In the genomic region with DNA sequence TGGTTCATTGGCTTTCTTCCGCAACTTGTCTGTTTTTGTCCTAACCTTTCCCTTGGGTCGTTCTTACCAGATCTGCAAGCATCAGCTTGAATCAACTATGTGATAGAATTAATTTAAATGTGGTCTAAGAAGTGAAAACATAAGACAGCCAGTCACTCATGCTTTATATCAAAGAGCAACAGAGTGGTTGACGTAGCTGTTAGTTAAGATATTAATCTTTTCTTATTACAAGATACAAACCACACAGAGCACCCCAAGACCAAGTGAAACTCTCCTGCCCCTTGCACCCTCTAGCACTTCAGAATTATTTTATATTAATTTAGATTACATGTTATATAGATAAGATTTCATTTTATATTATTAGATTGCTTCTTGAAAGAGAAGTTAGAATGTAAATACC, we compare ENCODE assay signal across 25 cellular contexts. TPM values are rescaled to one million over a fixed set of nuclear protein-coding genes. Genes with fewer than 3 reads are reported as not detected.
"Had no signal": no experiment of that assay in that cellular context is flagged by ENCODE, and none has a peak within 500 bp of the region (broad histone marks: within the 10 kb centered on the region; RNA-seq: fewer than 3 reads in every experiment).

No MANE protein-coding gene starts in this region.

- H3K4me1 ChIP-seq: Peyer's patch, SJCRH30 had no signal

- H3K36me3 ChIP-seq: brain microvascular endothelial cell, cardiac muscle cell, Peyer's patch, SJCRH30 had no signal

- H3K9ac ChIP-seq: KMS-11, SK-N-SH had no signal

- H3K27me3 ChIP-seq: brain microvascular endothelial cell, cardiac muscle cell, Peyer's patch, SJCRH30 had no signal

- DNase-seq: activated CD4-positive, alpha-beta T cell treated with anti-CD3 and anti-CD28 coated beads, Interleukin-2, amount 50 U/mL, for 48 hours; activated CD4-positive, CD25-positive, alpha-beta regulatory T cell; activated gamma-delta T cell; activated naive CD4-positive, alpha-beta T cell treated with anti-CD3 and anti-CD28 coated beads for 36 hours; activated T-cell treated with anti-CD3 and anti-CD28 coated beads for 4 hours; amygdala; brain microvascular endothelial cell; cerebellar nuclear complex; NCI-H1092; NCI-H1417 treated with DMSO at 0.1 percent for 48 hours; NCI-H1694; NCI-H2029; NCI-H524; Peyer's patch; Right ventricle myocardium superior; SJCRH30; SK-N-SH; T-helper 1 cell had no signal

- H3K27me3 Mint-ChIP-seq: activated CD4-positive, alpha-beta T cell treated with anti-CD3 and anti-CD28 coated beads, Interleukin-2, amount 10 ng/mL, durations not matched to agents 24 days and 14 days; activated naive CD8-positive, alpha-beta T cell had no signal

- H3K9me3 ChIP-seq: Peyer's patch, SJCRH30, SK-N-SH had no signal

- H3K4me2 ChIP-seq: KMS-11, SK-N-SH had no signal

- H3K4me3 ChIP-seq: cardiac muscle cell, Peyer's patch, SJCRH30 had no signal

- H3K27ac Mint-ChIP-seq: activated naive CD8-positive, alpha-beta T cell had no signal

- H3K9me3 Mint-ChIP-seq: activated CD4-positive, alpha-beta T cell treated with anti-CD3 and anti-CD28 coated beads, Interleukin-2, amount 10 ng/mL, durations not matched to agents 24 days and 14 days; activated naive CD4-positive, alpha-beta T cell treated with anti-CD3 and anti-CD28 coated beads for 36 hours had no signal

- H3K27ac ChIP-seq: brain microvascular endothelial cell, cardiac muscle cell, KMS-11, Peyer's patch, RWPE1, SJCRH30, VCaP had no signal

- H3K36me3 Mint-ChIP-seq: activated naive CD8-positive, alpha-beta T cell had no signal

- H3K4me3 Mint-ChIP-seq: activated CD4-positive, alpha-beta T cell treated with anti-CD3 and anti-CD28 coated beads, Interleukin-2, amount 10 ng/mL, durations not matched to agents 24 days and 14 days; activated naive CD4-positive, alpha-beta T cell treated with anti-CD3 and anti-CD28 coated beads for 36 hours; activated naive CD8-positive, alpha-beta T cell had no signal

RNA-seq across cellular contexts. Expression of a gene that starts 15.2 kb away (rescaled TPM):
- total RNA-seq: MCF 10A, SJCRH30 had no signal
- polyA plus RNA-seq: cardiac muscle cell, SK-N-SH had no signal

RNA-seq across cellular contexts. Expression of a gene that starts 34.9 kb away (rescaled TPM):
- total RNA-seq: cardiac muscle cell, Peyer's patch, Right ventricle myocardium superior had no signal
